14 cellular contexts compared by ENCODE assay signal in the genomic region with DNA sequence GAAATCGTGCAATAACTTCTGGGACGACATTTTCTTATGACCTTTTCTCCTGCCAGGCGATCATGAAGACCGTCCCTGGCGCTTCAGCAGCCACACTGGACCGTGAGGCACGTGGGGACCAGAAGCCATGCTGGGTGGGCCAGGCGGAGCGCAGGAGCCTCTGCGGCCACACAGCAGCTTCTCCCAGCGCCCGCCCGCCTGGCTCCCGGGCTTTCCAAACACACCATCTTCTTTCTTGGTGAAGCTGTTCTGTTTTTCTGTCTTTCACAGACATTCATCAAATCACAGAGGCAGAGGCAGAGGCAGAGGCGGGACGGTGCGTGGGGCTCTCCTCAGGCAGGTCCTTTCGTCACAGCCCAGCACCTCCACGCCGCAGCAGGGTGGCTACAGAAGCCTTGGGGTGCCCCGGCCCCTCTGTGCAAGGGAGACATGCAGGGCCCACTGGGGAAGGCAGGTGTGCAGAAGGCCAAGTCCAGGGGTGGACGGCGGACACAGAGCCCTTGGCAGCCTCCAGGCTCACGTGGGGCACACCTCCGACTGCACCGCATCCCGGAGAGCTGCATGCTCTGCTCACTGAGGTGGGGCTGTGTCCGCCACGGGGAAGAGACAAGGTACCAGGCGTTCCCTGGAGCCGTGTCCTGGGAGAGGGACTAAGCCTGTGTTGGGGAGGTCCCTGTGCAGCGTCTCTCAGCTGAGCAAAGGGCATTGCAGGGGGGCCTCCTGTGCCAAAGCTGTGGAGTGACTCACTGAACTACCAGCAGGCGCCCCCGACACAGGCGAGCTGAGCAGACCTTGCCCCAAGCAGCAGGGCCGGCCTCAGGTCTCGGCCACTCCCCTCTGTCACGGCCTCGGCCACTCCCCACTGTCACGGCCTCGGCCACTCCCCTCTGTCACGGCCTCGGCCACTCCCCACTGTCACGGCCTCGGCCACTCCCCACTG. TPM values are rescaled to one million over a fixed set of nuclear protein-coding genes. Genes with fewer than 3 reads are reported as not detected.
DNase-seq lines count a peak whose midpoint lies in the region; ATAC-seq and TF ChIP-seq lines count a peak whose summit lies in the region.
"Had no signal": no experiment of that assay in that cellular context is flagged by ENCODE, and none has a peak within 500 bp of the region (broad histone marks: within the 10 kb centered on the region; RNA-seq: fewer than 3 reads in every experiment).

No MANE protein-coding gene starts in this region.

- H4K20me1 ChIP-seq in osteoblast (ENCODE audit: insufficient read depth, low read length) (peaks cover 5% of the 10 kb centered on the region), PC-3 (ENCODE audit: low read length) (no peaks in the 10 kb centered on the region)

- peaks cover 0 to 15% (median 0%) of the 10 kb centered on the region in 7 donors for H3K27me3 ChIP-seq in heart right ventricle
- no peaks in the 10 kb centered on the region for H3K27me3 ChIP-seq in osteoblast (ENCODE audit: insufficient read depth, low read length)
- H3K27me3 ChIP-seq in sigmoid colon: no peaks in the 10 kb centered on the region
- H3K27me3 ChIP-seq in PC-3 (ENCODE audit: low read length): no peaks in the 10 kb centered on the region
- H3K27me3 ChIP-seq: cardiac muscle cell had no signal

- no peak overlapping the region for H3K9ac ChIP-seq in PC-3 (ENCODE audit: low read length)

- no peaks in the 10 kb centered on the region for H3K9me3 Mint-ChIP-seq in activated CD4-positive, alpha-beta T cell treated with anti-CD3 and anti-CD28 coated beads for 36 hours (ENCODE audit: low read depth)
- H3K9me3 Mint-ChIP-seq: activated T-helper 17 cell treated with anti-CD3 and anti-CD28 coated beads, Interleukin-2, amount 50 U/mL, for 72 hours; natural killer cell treated with Interleukin-12 subunit alpha and Interleukin-12 subunit beta and Interleukin-15 and Interleukin-18, amount 100 ng/mL, for 72 hours had no signal

- intact Hi-C loops in activated CD4-positive, alpha-beta T cell treated with anti-CD3 and anti-CD28 coated beads for 36 hours (cut with DNase I, micrococcal nuclease): no loop called here
- intact Hi-C loops in heart right ventricle (cut with DNase I) (no loop called here), sigmoid colon (cut with DNase I) (no loop called here), PC-3 (cut with micrococcal nuclease) (no loop called here)

- no peak overlapping the region for H3K27ac Mint-ChIP-seq in activated CD4-positive, alpha-beta T cell treated with anti-CD3 and anti-CD28 coated beads for 36 hours
- H3K27ac Mint-ChIP-seq: activated T-helper 17 cell treated with anti-CD3 and anti-CD28 coated beads, Interleukin-2, amount 50 U/mL, for 72 hours; natural killer cell treated with Interleukin-12 subunit alpha and Interleukin-12 subunit beta and Interleukin-15 and Interleukin-18, amount 100 ng/mL, for 72 hours had no signal

- CTCF ChIA-PET in activated CD4-positive, alpha-beta T cell treated with anti-CD3 and anti-CD28 coated beads for 36 hours (lab: Charles Lee): no interaction called here
- CTCF ChIA-PET in PC-3 (lab: Charles Lee): no interaction called here

- TF ChIP-seq CTCF in heart right ventricle (IDR thresholded peaks at IDR 0.05): no peak
- TF ChIP-seq CTCF in osteoblast (IDR thresholded peaks at IDR 0.05; ENCODE audit: extremely low read depth, low read depth, low read length): no peak
- no peak for TF ChIP-seq CTCF in sigmoid colon (IDR thresholded peaks at IDR 0.05)
- TF ChIP-seq CTCF in PC-3 (conservative IDR thresholded peaks at IDR 0.05; ENCODE audit: low read depth, low read length): no peak

- H3K4me1 ChIP-seq in heart right ventricle (peaks cover 3 to 48% (median 27%) of the 10 kb centered on the region in 9 donors), osteoblast (ENCODE audit: insufficient read depth, low read length) (no peaks in the 10 kb centered on the region), sigmoid colon (peaks cover 0 to 26% (median 23%) of the 10 kb centered on the region in 4 donors), PC-3 (ENCODE audit: insufficient read depth, low read length) (no peaks in the 10 kb centered on the region)

- no peaks in the 10 kb centered on the region for H3K4me1 Mint-ChIP-seq in activated CD4-positive, alpha-beta T cell treated with anti-CD3 and anti-CD28 coated beads for 36 hours
- H3K4me1 Mint-ChIP-seq: activated T-helper 17 cell treated with anti-CD3 and anti-CD28 coated beads, Interleukin-2, amount 50 U/mL, for 72 hours had no signal

- H3K27ac ChIP-seq in heart right ventricle (peak overlapping the region in 8 of 10 donors; percentile 52 to 76 (median 71)), osteoblast (ENCODE audit: low read depth, low read length) (no peak overlapping the region), sigmoid colon (no peak overlapping the region), PC-3 (ENCODE audit: low read length) (no peak overlapping the region)
- H3K27ac ChIP-seq: cardiac muscle cell had no signal

- H3K4me3 Mint-ChIP-seq in activated CD4-positive, alpha-beta T cell treated with anti-CD3 and anti-CD28 coated beads for 36 hours: no peak overlapping the region
- H3K4me3 Mint-ChIP-seq: activated T-helper 17 cell treated with anti-CD3 and anti-CD28 coated beads, Interleukin-2, amount 50 U/mL, for 72 hours; natural killer cell treated with Interleukin-12 subunit alpha and Interleukin-12 subunit beta and Interleukin-15 and Interleukin-18, amount 100 ng/mL, for 72 hours had no signal

- H3K4me2 ChIP-seq in osteoblast (ENCODE audit: insufficient read depth, low read length) (no peak overlapping the region), PC-3 (ENCODE audit: low read length) (no peak overlapping the region)

- no peaks in the 10 kb centered on the region for H3K9me2 ChIP-seq in PC-3 (replicated peaks; ENCODE audit: low read length)

- H2AFZ ChIP-seq in osteoblast (ENCODE audit: low read length) (no peak overlapping the region), PC-3 (ENCODE audit: low read length) (no peak overlapping the region)

- ATAC-seq in activated CD4-positive, alpha-beta T cell treated with anti-CD3 and anti-CD28 coated beads for 36 hours: no peak
- ATAC-seq in heart right ventricle (peak in 4 of 8 donors; percentile 5 to 32 (median 10)), PC-3 (no peak)
- ATAC-seq: activated T-helper 17 cell treated with anti-CD3 and anti-CD28 coated beads, Interleukin-2, amount 50 U/mL, for 72 hours; natural killer cell treated with Interleukin-12 subunit alpha and Interleukin-12 subunit beta and Interleukin-15 and Interleukin-18, amount 100 ng/mL, for 72 hours had no signal

- H3K27me3 Mint-ChIP-seq in activated CD4-positive, alpha-beta T cell treated with anti-CD3 and anti-CD28 coated beads for 36 hours: no peaks in the 10 kb centered on the region
- H3K27me3 Mint-ChIP-seq: activated T-helper 17 cell treated with anti-CD3 and anti-CD28 coated beads, Interleukin-2, amount 50 U/mL, for 72 hours; natural killer cell treated with Interleukin-12 subunit alpha and Interleukin-12 subunit beta and Interleukin-15 and Interleukin-18, amount 100 ng/mL, for 72 hours had no signal

- H3F3A ChIP-seq in PC-3 (ENCODE audit: low read length, unreplicated experiment): no peaks in the 10 kb centered on the region

- H3K4me3 ChIP-seq in heart right ventricle (peak overlapping the region in 5 of 10 donors; percentile 17 to 33 (median 23)), osteoblast (ENCODE audit: insufficient read depth, low read length) (no peak overlapping the region), sigmoid colon (no peak overlapping the region), PC-3 (ENCODE audit: low read length) (no peak overlapping the region)
- H3K4me3 ChIP-seq: cardiac muscle cell, stomach had no signal

- no peaks in the 10 kb centered on the region for H3K9me3 ChIP-seq in heart right ventricle
- no peaks in the 10 kb centered on the region for H3K9me3 ChIP-seq in osteoblast (ENCODE audit: low read depth, low read length)
- no peaks in the 10 kb centered on the region for H3K9me3 ChIP-seq in sigmoid colon
- H3K9me3 ChIP-seq in PC-3 (ENCODE audit: low read length): no peaks in the 10 kb centered on the region
- H3K9me3 ChIP-seq: stomach had no signal

- H3K36me3 ChIP-seq in heart right ventricle (peaks cover 0 to 55% (median 4%) of the 10 kb centered on the region in 9 donors), osteoblast (ENCODE audit: insufficient read depth, low read length) (peaks cover 19% of the 10 kb centered on the region), sigmoid colon (peaks cover 0 to 36% (median 15%) of the 10 kb centered on the region in 4 donors), PC-3 (ENCODE audit: low read depth, low read length) (peaks cover 27% of the 10 kb centered on the region; the same call in 1 of the 2 replicates)

- no peak for TF ChIP-seq EP300 in sigmoid colon (IDR thresholded peaks at IDR 0.05)

- WGBS in heart right ventricle, 2 donors: 73 to 79% methylated on average over 44 to 45 of the region's 45 CpGs
- 71 to 86% methylated on average over 45 of the region's 45 CpGs for WGBS in sigmoid colon, 2 donors

- no peak for TF ChIP-seq POLR2A in sigmoid colon (IDR thresholded peaks at IDR 0.05)

- POLR2A ChIA-PET in activated CD4-positive, alpha-beta T cell treated with anti-CD3 and anti-CD28 coated beads for 36 hours (lab: Charles Lee): no interaction called here
- POLR2A ChIA-PET in PC-3 (lab: Charles Lee; ENCODE audit: unreplicated experiment): no interaction called here

- BruUV-seq in PC-3 (replicated peaks; lab: Mats Ljungman, UMichigan): no TSS peak

- DNase-seq in activated CD4-positive, alpha-beta T cell treated with anti-CD3 and anti-CD28 coated beads for 36 hours: peak; percentile 50
- no peak for DNase-seq in activated CD4-positive, alpha-beta T cell treated with anti-CD3 and anti-CD28 coated beads, Interleukin-2, amount 50 U/mL, for 1 hour
- DNase-seq in heart right ventricle (no peak), osteoblast (ENCODE audit: insufficient read length, low spot score, missing footprints) (peak; percentile 82), sigmoid colon (no peak), PC-3 (no peak)
- DNase-seq: 8988T, NCI-H146, SW 1271 had no signal

- H3K36me3 Mint-ChIP-seq in activated CD4-positive, alpha-beta T cell treated with anti-CD3 and anti-CD28 coated beads for 36 hours (ENCODE audit: low read depth): peaks cover 10% of the 10 kb centered on the region
- H3K36me3 Mint-ChIP-seq: natural killer cell treated with Interleukin-12 subunit alpha and Interleukin-12 subunit beta and Interleukin-15 and Interleukin-18, amount 100 ng/mL, for 72 hours had no signal

- H3K79me2 ChIP-seq in osteoblast (ENCODE audit: insufficient read depth, low read length) (peaks cover 12% of the 10 kb centered on the region), PC-3 (ENCODE audit: low read length) (no peaks in the 10 kb centered on the region)

RNA-seq across cellular contexts. Expression of a gene that starts 2.6 kb away (rescaled TPM):
- under 1 TPM; 0.42 to 0.46 TPM for total RNA-seq in activated CD4-positive, alpha-beta T cell treated with anti-CD3 and anti-CD28 coated beads for 36 hours
- total RNA-seq in heart right ventricle (1 to 10 TPM; 3.2 to 6.2 (median 3.7) TPM), osteoblast (1.8 and 2.7 TPM in 2 replicates), sigmoid colon (10 to 100 TPM; 15.3 to 35.2 (median 17.6) TPM), PC-3 (2014; rRNA removed) (0.87 and 2.0 TPM in 2 replicates)
- polyA plus RNA-seq in heart right ventricle (10 to 100 TPM in 1 of 2 donors, 1 to 10 TPM in 1; 3.5 to 12.1 TPM), sigmoid colon (1 to 10 TPM in 2 of 3 donors, not detected in 1; 3.7 to 4.8 TPM)
- total RNA-seq: RPMI7951 had no signal

RNA-seq across cellular contexts. Expression of a gene that starts 31.1 kb away (rescaled TPM):
- 10 to 100 TPM; 39.9 to 42.9 TPM for total RNA-seq in activated CD4-positive, alpha-beta T cell treated with anti-CD3 and anti-CD28 coated beads for 36 hours
- 10 to 100 TPM; 13.2 to 27.9 (median 15.6) TPM for total RNA-seq in heart right ventricle
- polyA plus RNA-seq in heart right ventricle: 10 to 100 TPM; 24.7 to 39.4 TPM
- total RNA-seq in osteoblast: 18.6 and 19.9 TPM in 2 replicates
- 10 to 100 TPM in 3 of 4 donors, 1 to 10 TPM in 1; 8.6 to 14.7 (median 12.1) TPM for total RNA-seq in sigmoid colon
- 10 to 100 TPM; 12.6 to 40.4 (median 13.6) TPM for polyA plus RNA-seq in sigmoid colon
- total RNA-seq in PC-3 (2014; rRNA removed): 186 and 243 TPM in 2 replicates

RNA-seq across cellular contexts. Expression of a gene that starts 31.6 kb away (rescaled TPM):
- 100 to 1,000 TPM; 105 to 123 TPM for total RNA-seq in activated CD4-positive, alpha-beta T cell treated with anti-CD3 and anti-CD28 coated beads for 36 hours
- total RNA-seq in heart right ventricle (100 to 1,000 TPM in 4 of 10 donors, 10 to 100 TPM in 6; 73.8 to 138 (median 77.9) TPM), osteoblast (67.2 and 73.1 TPM in 2 replicates), sigmoid colon (100 to 1,000 TPM in 3 of 4 donors, 10 to 100 TPM in 1; 98.9 to 119 (median 109) TPM), PC-3 (2014; rRNA removed) (283 and 310 TPM in 2 replicates)
- polyA plus RNA-seq in heart right ventricle (100 to 1,000 TPM in 1 of 2 donors, 10 to 100 TPM in 1; 96.3 to 122 TPM), sigmoid colon (100 to 1,000 TPM; 129 to 165 (median 150) TPM)

RNA-seq across cellular contexts. Expression of a gene that starts 56.9 kb away (rescaled TPM):
- 1 to 10 TPM; 1.7 to 1.9 TPM for total RNA-seq in activated CD4-positive, alpha-beta T cell treated with anti-CD3 and anti-CD28 coated beads for 36 hours
- total RNA-seq in heart right ventricle (1 to 10 TPM in 8 of 10 donors, under 1 TPM in 2; 0.66 to 5.9 (median 2.3) TPM), osteoblast (2.1 and 2.5 TPM in 2 replicates), sigmoid colon (1 to 10 TPM in 3 of 4 donors, under 1 TPM in 1; 0.82 to 2.8 (median 1.6) TPM), PC-3 (2014; rRNA removed) (7.9 and 8.8 TPM in 2 replicates)
- polyA plus RNA-seq in heart right ventricle (1 to 10 TPM; 1.1 to 3.8 TPM), sigmoid colon (1 to 10 TPM; 1.2 to 3.5 (median 2.8) TPM)

Comparison
In these comparisons a context has a peak if more than half of its experiments do, and no peak if none do; other contexts are left out.
1. DNase-seq: peak in activated CD4-positive, alpha-beta T cell treated with anti-CD3 and anti-CD28 coated beads for 36 hours (single experiment) and osteoblast (single experiment); none in activated CD4-positive, alpha-beta T cell treated with anti-CD3 and anti-CD28 coated beads, Interleukin-2, amount 50 U/mL, for 1 hour (single experiment), heart right ventricle (0 of 2), sigmoid colon (single experiment) and PC-3 (single experiment).
2. H3K27ac ChIP-seq: peak in heart right ventricle (8 of 10); none in osteoblast (single experiment), sigmoid colon (0 of 4) and PC-3 (single experiment).